ENCODE assay signal across 27 cellular contexts in the genomic region with DNA sequence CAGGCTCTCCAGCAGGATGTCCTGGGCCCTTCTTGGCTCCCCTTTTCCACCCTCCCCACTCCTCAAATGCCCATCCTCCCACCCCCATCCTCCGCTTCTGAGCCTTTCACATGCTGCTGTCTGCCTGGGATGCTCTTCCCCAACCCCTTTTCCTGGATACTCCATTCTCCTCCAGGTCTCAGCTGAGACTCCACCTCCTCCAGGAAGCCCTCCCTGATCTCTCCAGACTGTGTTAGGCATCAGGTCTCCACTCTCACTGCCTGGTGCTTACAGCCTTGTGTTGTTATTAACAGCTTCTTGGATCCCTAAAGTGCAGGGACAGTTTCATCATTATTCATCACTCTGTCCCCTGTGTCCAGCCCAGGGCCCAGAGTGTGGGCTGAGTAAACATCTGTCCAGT. TPM values are rescaled to one million over a fixed set of nuclear protein-coding genes. Genes with fewer than 3 reads are reported as not detected.
A peak's percentile ranks its signal among the peaks of the same experiment; 100 is the strongest.
DNase-seq lines count a peak whose midpoint lies in the region; ATAC-seq, FAIRE-seq and TF ChIP-seq lines count a peak whose summit lies in the region.
"Had no signal": no experiment of that assay in that cellular context is flagged by ENCODE, and none has a peak within 500 bp of the region (broad histone marks: within the 10 kb centered on the region; RNA-seq: fewer than 3 reads in every experiment).

No MANE protein-coding gene starts in this region.

- no peak overlapping the region for H2BK15ac ChIP-seq in IMR-90 (ENCODE audit: low read depth, low read length)

- CTCF ChIA-PET in A549 (lab: Yijun Ruan, JAX), result interaction anchor here (0.6 to 19.3 kb wide), 8 partner anchors 17 to 533 kb away, joined by 3 to 286 read pairs (median 4); no protein-coding TSS in a partner anchor
- CTCF ChIA-PET in IMR-90 (lab: Yijun Ruan, JAX), result no interaction called here

- peaks cover 7% of the 10 kb centered on the region; the same call in 1 of the 2 replicates for H3K9me1 ChIP-seq in IMR-90 (ENCODE audit: insufficient read depth, low read length)

- H3K27me3 ChIP-seq in IMR-90 (ENCODE audit: control insufficient read depth, insufficient read depth, low read length) (peaks cover 15% of the 10 kb centered on the region), neural progenitor cell (peaks cover 7% of the 10 kb centered on the region), dorsolateral prefrontal cortex (peaks cover 0 to 9% (median 0%) of the 10 kb centered on the region in 45 donors)
- H3K27me3 ChIP-seq: BLaER1 had no signal

- H4K91ac ChIP-seq in IMR-90 (ENCODE audit: insufficient read depth, low read depth, low read length), result no peak overlapping the region

- TF ChIP-seq CTCF in A549 (IDR thresholded peaks at IDR 0.05), result no peak
- no peak for TF ChIP-seq CTCF in IMR-90 (conservative IDR thresholded peaks at IDR 0.05; ENCODE audit: low read depth, low read length)
- TF ChIP-seq CTCF in neural progenitor cell (IDR thresholded peaks at IDR 0.05), result no peak
- no peak for TF ChIP-seq CTCF in dorsolateral prefrontal cortex (IDR thresholded peaks at IDR 0.05 in 54 of 56, conservative IDR thresholded peaks at IDR 0.05 in 2 of 56; ENCODE audit: low read depth in 1 of 56, partially characterized antibody in 56 of 56)

- H3K36me3 Mint-ChIP-seq in dendritic cell treated with granulocyte-macrophage colony-stimulating factor and Interleukin-4, amounts not matched to agents 40 ng/mL and 50 ng/mL, for 4 days (ENCODE audit: low read depth), result no peaks in the 10 kb centered on the region
- H3K36me3 Mint-ChIP-seq in neural progenitor cell, result no peaks in the 10 kb centered on the region
- H3K36me3 Mint-ChIP-seq: CD4-positive, CD25-positive, alpha-beta regulatory T cell had no signal

- no peak for TF ChIP-seq EP300 in A549 (IDR thresholded peaks at IDR 0.05)

- H3K9me3 ChIP-seq in A549, result no peaks in the 10 kb centered on the region
- H3K9me3 ChIP-seq in IMR-90 (ENCODE audit: control insufficient read depth, insufficient read depth, low read length), result no peaks in the 10 kb centered on the region
- no peaks in the 10 kb centered on the region for H3K9me3 ChIP-seq in neural progenitor cell (ENCODE audit: low read depth)
- H3K9me3 ChIP-seq: BLaER1, SJSA1 had no signal

- no peaks in the 10 kb centered on the region for H3K36me3 ChIP-seq in IMR-90 (ENCODE audit: control insufficient read depth, insufficient read depth, low read length)
- H3K36me3 ChIP-seq in neural progenitor cell, result no peaks in the 10 kb centered on the region
- H3K36me3 ChIP-seq: BLaER1, SJSA1 had no signal

- H2BK120ac ChIP-seq in IMR-90 (ENCODE audit: low read depth, low read length), result no peak overlapping the region

- TF ChIP-seq POLR2A in A549 (IDR thresholded peaks at IDR 0.05; ENCODE audit: low read length) (no peak), IMR-90 (IDR thresholded peaks at IDR 0.05; ENCODE audit: low read depth, low read length) (no peak)

- peak overlapping the region; percentile 51 for H3K27ac Mint-ChIP-seq in dendritic cell treated with granulocyte-macrophage colony-stimulating factor and Interleukin-4, amounts not matched to agents 40 ng/mL and 50 ng/mL, for 4 days
- H3K27ac Mint-ChIP-seq in neural progenitor cell, result peak overlapping the region; percentile 71
- H3K27ac Mint-ChIP-seq: CD4-positive, CD25-positive, alpha-beta regulatory T cell; HFFc6 had no signal

- H4K20me1 ChIP-seq in IMR-90 (ENCODE audit: insufficient read depth, low read length) (0 out of 2 replicates have a peak, but pooled peaks cover 3% of the 10 kb centered on the region), neural progenitor cell (ENCODE audit: low read depth) (peaks cover 11% of the 10 kb centered on the region)
- H4K20me1 ChIP-seq: BLaER1 had no signal

- WGBS in A549 (ENCODE audit: missing lambda C conversion rate), result no CpG with 5 or more reads among the region's 1 CpG
- WGBS in IMR-90 (ENCODE audit: extremely low coverage in 2 of 2, insufficient read length in 1 of 2), 2 experiments, result 100% methylated on average over 1 of the region's 1 CpG; no CpG with 5 or more reads in 1 of the 2 experiments

- H4K5ac ChIP-seq in IMR-90 (ENCODE audit: low read depth, low read length), result no peak overlapping the region

- no peak overlapping the region for H3K18ac ChIP-seq in IMR-90 (ENCODE audit: low read depth, low read length)

- H3K9ac ChIP-seq in IMR-90 (ENCODE audit: low read depth, low read length), result no peak overlapping the region
- no peak overlapping the region for H3K9ac ChIP-seq in neural progenitor cell
- H3K9ac ChIP-seq: BLaER1, GM23248 had no signal

- peak overlapping the region; percentile 16 to 68; a peak in 3 of 6 replicates for H3K27ac ChIP-seq in A549
- no peak overlapping the region for H3K27ac ChIP-seq in IMR-90 (ENCODE audit: insufficient read depth, low read length)
- H3K27ac ChIP-seq in neural progenitor cell, result no peak overlapping the region
- no peak overlapping the region for H3K27ac ChIP-seq in dorsolateral prefrontal cortex
- H3K27ac ChIP-seq: GM23248, HL-60, SJSA1 had no signal

- H4K8ac ChIP-seq in IMR-90 (ENCODE audit: low read depth in 2 of 2, low read length in 2 of 2), result no peak overlapping the region

- in situ Hi-C loops in IMR-90 (cut with MboI; ENCODE audit: low sequenced_read_pairs), result no loop called here

- ATAC-seq in A549, result no peak
- no peak for ATAC-seq in IMR-90 (ENCODE audit: low read depth)
- ATAC-seq: K562, PC-3, Right ventricle myocardium inferior had no signal

- H3K4me3 ChIP-seq in A549 (no peak overlapping the region), IMR-90 (ENCODE audit: insufficient read depth, low read depth, low read length) (no peak overlapping the region), neural progenitor cell (no peak overlapping the region), dorsolateral prefrontal cortex (no peak overlapping the region)
- H3K4me3 ChIP-seq: BLaER1, GM23248, K562, SJSA1 had no signal

- H3K9me3 Mint-ChIP-seq in dendritic cell treated with granulocyte-macrophage colony-stimulating factor and Interleukin-4, amounts not matched to agents 40 ng/mL and 50 ng/mL, for 4 days, result no peaks in the 10 kb centered on the region
- no peaks in the 10 kb centered on the region for H3K9me3 Mint-ChIP-seq in neural progenitor cell
- H3K9me3 Mint-ChIP-seq: HFFc6 had no signal

- H3K23ac ChIP-seq in IMR-90 (ENCODE audit: low read depth, low read length), result no peak overlapping the region

- no peak overlapping the region for H3K14ac ChIP-seq in IMR-90 (replicated peaks; ENCODE audit: low read depth, low read length)

- DNase-seq in A549 (ENCODE audit: low read depth in 1 of 2, low spot score in 1 of 2) (no peak), IMR-90 (no peak), neural progenitor cell (ENCODE audit: low spot score) (no peak), superior temporal gyrus (ENCODE audit: extremely low spot score) (no peak), dorsolateral prefrontal cortex (no peak), HUDEP-2 (lab: John Stamatoyannopoulos, UW; ENCODE audit: unreplicated experiment in 76 of 76) (no peak)
- DNase-seq: CD4-positive, CD25-positive, alpha-beta regulatory T cell; DMS153; DND-41; HFFc6; NCI-H1105; NCI-H1930; NCI-H446; NCI-H524 treated with DMSO at 0.1 percent for 48 hours; NCI-H82; NK-92 treated with Interleukin-12 subunit alpha and Interleukin-12 subunit beta, amount 100 ng/mL, for 24 hours; PC-3 had no signal

- no peaks in the 10 kb centered on the region for H3K79me1 ChIP-seq in IMR-90 (ENCODE audit: low read depth in 1 of 2, low read length in 2 of 2)

- POLR2A ChIA-PET in A549 (lab: Yijun Ruan, JAX) (no interaction called here), IMR-90 (lab: Charles Lee; ENCODE audit: unreplicated experiment) (no interaction called here)

- H2BK5ac ChIP-seq in IMR-90 (ENCODE audit: low read depth, low read length, poor library complexity, severe bottlenecking), result no peak overlapping the region

- no peak overlapping the region for H2BK20ac ChIP-seq in IMR-90 (ENCODE audit: low read depth, low read length)

- peaks cover 15% of the 10 kb centered on the region for H3F3A ChIP-seq in neural progenitor cell (ENCODE audit: low read depth)

- peaks cover 34% of the 10 kb centered on the region for H3K4me1 Mint-ChIP-seq in dendritic cell treated with granulocyte-macrophage colony-stimulating factor and Interleukin-4, amounts not matched to agents 40 ng/mL and 50 ng/mL, for 4 days (ENCODE audit: low read depth)
- H3K4me1 Mint-ChIP-seq in neural progenitor cell, result peaks cover 40% of the 10 kb centered on the region

- H3K79me2 ChIP-seq in neural progenitor cell (ENCODE audit: low read depth), result no peaks in the 10 kb centered on the region

- intact Hi-C loops in IMR-90 (cut with micrococcal nuclease), result no loop called here
- intact Hi-C loops in dendritic cell treated with granulocyte-macrophage colony-stimulating factor and Interleukin-4, amounts not matched to agents 40 ng/mL and 50 ng/mL, for 4 days (cut with micrococcal nuclease), result no loop called here
- intact Hi-C loops in dorsolateral prefrontal cortex (cut with DNase I), result loop anchor here in 1 of 2 donors (2.0 kb wide), 1 partner anchor 283 kb away; no protein-coding TSS in a partner anchor

- no peak overlapping the region for H3K4ac ChIP-seq in IMR-90 (ENCODE audit: low read depth, low read length)

- H3K27me3 Mint-ChIP-seq in dendritic cell treated with granulocyte-macrophage colony-stimulating factor and Interleukin-4, amounts not matched to agents 40 ng/mL and 50 ng/mL, for 4 days, result peaks cover 7% of the 10 kb centered on the region
- peaks cover 33% of the 10 kb centered on the region for H3K27me3 Mint-ChIP-seq in neural progenitor cell (ENCODE audit: insufficient read depth, low read depth)

- no peak overlapping the region for H3K4me3 Mint-ChIP-seq in dendritic cell treated with granulocyte-macrophage colony-stimulating factor and Interleukin-4, amounts not matched to agents 40 ng/mL and 50 ng/mL, for 4 days
- peak overlapping the region; percentile 35 for H3K4me3 Mint-ChIP-seq in neural progenitor cell
- H3K4me3 Mint-ChIP-seq: HFFc6 had no signal

- H3K4me2 ChIP-seq in A549 (no peak overlapping the region), IMR-90 (ENCODE audit: low read depth, low read length) (no peak overlapping the region), neural progenitor cell (no peak overlapping the region)
- H3K4me2 ChIP-seq: BLaER1 had no signal

- H2AK5ac ChIP-seq in IMR-90 (ENCODE audit: low read depth, low read length), result no peak overlapping the region

- H2AK9ac ChIP-seq in IMR-90 (replicated peaks; ENCODE audit: low read depth, low read length, poor library complexity), result peak overlapping the region; percentile 79

- TF ChIP-seq RAD21 in A549 (conservative IDR thresholded peaks at IDR 0.05 in 1 of 2, IDR thresholded peaks at IDR 0.05 in 1 of 2), result no peak
- no peak for TF ChIP-seq RAD21 in IMR-90 (IDR thresholded peaks at IDR 0.05; ENCODE audit: low read length)

- H2AFZ ChIP-seq in IMR-90 (replicated peaks; ENCODE audit: low read length, poor library complexity) (no peak overlapping the region), neural progenitor cell (replicated peaks) (no peak overlapping the region)
- H2AFZ ChIP-seq: GM23248 had no signal

- H3K56ac ChIP-seq in IMR-90 (ENCODE audit: extremely low read depth, insufficient read depth, low read length), result no peak overlapping the region

- FAIRE-seq in A549 (lab: Jason Lieb, UNC), result no peak
- FAIRE-seq: GM18507, K562 had no signal

- dilution Hi-C loops in IMR-90 (cut with HindIII; ENCODE audit: low sequenced_read_pairs, unreplicated experiment), result no loop called here

- H3K4me1 ChIP-seq in A549 (peaks cover 26% of the 10 kb centered on the region), IMR-90 (ENCODE audit: control insufficient read depth, insufficient read depth, low read length) (peaks cover 10% of the 10 kb centered on the region; the same call in 1 of the 2 replicates), neural progenitor cell (peaks cover 8% of the 10 kb centered on the region)

- BruUV-seq in IMR-90 (replicated peaks; lab: Mats Ljungman, UMichigan), result no TSS peak

RNA-seq across cellular contexts. Expression of a gene that starts 14.8 kb away (rescaled TPM):
- polyA plus RNA-seq in A549 (2011; rRNA removed), result 1.0 TPM in 2 replicates
- 2.7 and 3.3 TPM in 2 replicates for polyA plus RNA-seq in A549 (2012; cell fraction: cytosol; rRNA removed)
- polyA plus RNA-seq in A549 (2012; cell fraction: nucleus; rRNA removed), result 14.3 and 18.2 TPM in 2 replicates
- 1.5 TPM in 3 replicates for polyA plus RNA-seq in A549 (2017; fragmentation: RNase III; extraction: RNeasy Plus Mini Kit Qiagen cat#74134 plus additional on column Dnase treatment)
- 0.41 and 0.73 TPM in 2 replicates for polyA minus RNA-seq in A549 (2011; rRNA and poly(A)+ RNA removed)
- total RNA-seq in IMR-90 (2012; rRNA removed), result under 0.01 TPM in 1 of 2 replicates, not detected in the other
- not detected in 2 replicates for polyA plus RNA-seq in IMR-90 (2012; rRNA removed)
- polyA plus RNA-seq in IMR-90 (2012; cell fraction: cytosol; rRNA removed), result 0.01 TPM in 1 of 2 replicates, not detected in the other
- polyA plus RNA-seq in IMR-90 (2012; cell fraction: nucleus; rRNA removed; ENCODE audit: low replicate concordance), result 0.03 and 0.05 TPM in 2 replicates
- total RNA-seq in neural progenitor cell (ENCODE audit: low replicate concordance), result 0.03 TPM in 1 of 2 replicates, not detected in the other
- 10 to 100 TPM in 3 of 120 experiments, 1 to 10 TPM in 117; 1.4 to 14.2 (median 4.7) TPM for total RNA-seq in dorsolateral prefrontal cortex
- total RNA-seq: GM23248, HFFc6, K562, M059J, SJSA1 had no signal
- polyA plus RNA-seq: AG04450, GM23248 had no signal

RNA-seq across cellular contexts. Expression of a gene that starts 55.1 kb away (rescaled TPM):
- polyA plus RNA-seq in A549 (2011; rRNA removed) (4.8 and 4.9 TPM in 2 replicates), A549 (2017; fragmentation: RNase III; extraction: RNeasy Plus Mini Kit Qiagen cat#74134 plus additional on column Dnase treatment) (3.5 to 5.0 TPM (median 4.8 TPM) in 3 replicates), IMR-90 (2012; rRNA removed) (10.1 and 12.2 TPM in 2 replicates)
- 4.9 and 6.2 TPM in 2 replicates for polyA plus RNA-seq in A549 (2012; cell fraction: cytosol; rRNA removed)
- 8.9 and 11.6 TPM in 2 replicates for polyA plus RNA-seq in A549 (2012; cell fraction: nucleus; rRNA removed)
- 2.9 and 3.1 TPM in 2 replicates for polyA minus RNA-seq in A549 (2011; rRNA and poly(A)+ RNA removed)
- total RNA-seq in IMR-90 (2012; rRNA removed) (1.1 and 2.2 TPM in 2 replicates), neural progenitor cell (ENCODE audit: low replicate concordance) (1.8 and 7.2 TPM in 2 replicates), dorsolateral prefrontal cortex (1 to 10 TPM in 87 of 120 experiments, under 1 TPM in 31, not detected in 2; 0.24 to 4.5 (median 1.6) TPM)
- polyA plus RNA-seq in IMR-90 (2012; cell fraction: cytosol; rRNA removed), result 8.8 and 15.2 TPM in 2 replicates
- 11.6 and 31.9 TPM in 2 replicates for polyA plus RNA-seq in IMR-90 (2012; cell fraction: nucleus; rRNA removed; ENCODE audit: low replicate concordance)
- total RNA-seq: CD4-positive, CD25-positive, alpha-beta regulatory T cell had no signal
- polyA plus RNA-seq: CD4-positive, CD25-positive, alpha-beta regulatory T cell had no signal

Comparison
In these comparisons a context has a peak if more than half of its experiments do, and no peak if none do; other contexts are left out.
1. H3K27ac ChIP-seq: peak in A549 (2 of 2); none in IMR-90 (single experiment), neural progenitor cell (single experiment) and dorsolateral prefrontal cortex (0 of 59).